ENCODE assay signal across 1 cellular context in the genomic region with DNA sequence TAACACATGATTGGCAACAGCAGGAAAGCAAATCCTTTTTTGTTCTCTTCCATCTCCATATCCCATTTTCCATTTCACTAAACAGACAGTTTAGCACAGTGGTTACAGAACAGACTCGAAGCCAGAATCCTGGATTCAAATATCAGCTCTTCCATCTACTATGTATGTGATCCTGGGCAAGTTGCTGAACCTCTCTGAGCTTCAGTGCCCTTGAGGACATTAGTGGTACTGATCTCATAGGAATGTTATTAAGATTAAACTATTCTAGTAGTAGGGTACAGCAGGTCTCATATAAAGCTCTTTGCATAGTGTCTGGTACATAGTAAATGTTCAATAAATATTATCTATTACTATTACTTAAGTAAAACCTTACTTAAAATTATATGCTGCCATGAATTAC.
TF ChIP-seq lines count a peak whose summit lies in the region.

No MANE protein-coding gene starts in this region.

TF ChIP-seq in K562, 482 proteins besides CTCF, POLR2A, EP300 and RAD21:
- TF ChIP-seq SMAD1 (IDR thresholded peaks at IDR 0.05; ENCODE audit: low read depth, low read length, partially characterized antibody): no peak
- no peak for TF ChIP-seq HSF4 (CRISPR knock-in tag; IDR thresholded peaks at IDR 0.05; ENCODE audit: borderline replicate concordance)
- no peak for TF ChIP-seq STAG1 (CRISPR knock-in tag; IDR thresholded peaks at IDR 0.05; ENCODE audit: borderline replicate concordance)
- TF ChIP-seq CC2D1A (IDR thresholded peaks at IDR 0.05): no peak
- no peak for TF ChIP-seq KAT7 (CRISPR knock-in tag; IDR thresholded peaks at IDR 0.05; ENCODE audit: borderline replicate concordance)
- TF ChIP-seq TCF7L2 (IDR thresholded peaks at IDR 0.05; ENCODE audit: low read depth, low read length): no peak
- TF ChIP-seq BRD9 (IDR thresholded peaks at IDR 0.05; ENCODE audit: low read depth, partially characterized antibody): no peak
- TF ChIP-seq, protein P1, sequence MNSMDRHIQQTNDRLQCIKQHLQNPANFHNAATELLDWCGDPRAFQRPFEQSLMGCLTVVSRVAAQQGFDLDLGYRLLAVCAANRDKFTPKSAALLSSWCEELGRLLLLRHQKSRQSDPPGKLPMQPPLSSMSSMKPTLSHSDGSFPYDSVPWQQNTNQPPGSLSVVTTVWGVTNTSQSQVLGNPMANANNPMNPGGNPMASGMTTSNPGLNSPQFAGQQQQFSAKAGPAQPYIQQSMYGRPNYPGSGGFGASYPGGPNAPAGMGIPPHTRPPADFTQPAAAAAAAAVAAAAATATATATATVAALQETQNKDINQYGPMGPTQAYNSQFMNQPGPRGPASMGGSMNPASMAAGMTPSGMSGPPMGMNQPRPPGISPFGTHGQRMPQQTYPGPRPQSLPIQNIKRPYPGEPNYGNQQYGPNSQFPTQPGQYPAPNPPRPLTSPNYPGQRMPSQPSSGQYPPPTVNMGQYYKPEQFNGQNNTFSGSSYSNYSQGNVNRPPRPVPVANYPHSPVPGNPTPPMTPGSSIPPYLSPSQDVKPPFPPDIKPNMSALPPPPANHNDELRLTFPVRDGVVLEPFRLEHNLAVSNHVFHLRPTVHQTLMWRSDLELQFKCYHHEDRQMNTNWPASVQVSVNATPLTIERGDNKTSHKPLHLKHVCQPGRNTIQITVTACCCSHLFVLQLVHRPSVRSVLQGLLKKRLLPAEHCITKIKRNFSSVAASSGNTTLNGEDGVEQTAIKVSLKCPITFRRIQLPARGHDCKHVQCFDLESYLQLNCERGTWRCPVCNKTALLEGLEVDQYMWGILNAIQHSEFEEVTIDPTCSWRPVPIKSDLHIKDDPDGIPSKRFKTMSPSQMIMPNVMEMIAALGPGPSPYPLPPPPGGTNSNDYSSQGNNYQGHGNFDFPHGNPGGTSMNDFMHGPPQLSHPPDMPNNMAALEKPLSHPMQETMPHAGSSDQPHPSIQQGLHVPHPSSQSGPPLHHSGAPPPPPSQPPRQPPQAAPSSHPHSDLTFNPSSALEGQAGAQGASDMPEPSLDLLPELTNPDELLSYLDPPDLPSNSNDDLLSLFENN (IDR thresholded peaks at IDR 0.05; ENCODE audit: low read depth in 2 of 2, low read length in 2 of 2): no peak
- no peak for TF ChIP-seq FIP1L1 (IDR thresholded peaks at IDR 0.05; ENCODE audit: low read depth, low read length, poor library complexity, severe bottlenecking)
- no peak for TF ChIP-seq MTA1 (IDR thresholded peaks at IDR 0.05; ENCODE audit: borderline replicate concordance)
- TF ChIP-seq EGR1 (conservative IDR thresholded peaks at IDR 0.05): no peak
- TF ChIP-seq RAD51 (IDR thresholded peaks at IDR 0.05; ENCODE audit: borderline replicate concordance, low read depth): no peak
- TF ChIP-seq CBFB (CRISPR knock-in tag; IDR thresholded peaks at IDR 0.05): no peak
- TF ChIP-seq CTCFL (IDR thresholded peaks at IDR 0.05; ENCODE audit: borderline replicate concordance, insufficient read depth, low read depth, low read length, poor library complexity, severe bottlenecking): no peak
- no peak for TF ChIP-seq PHB2 (IDR thresholded peaks at IDR 0.05; ENCODE audit: low read depth)
- no peak for TF ChIP-seq NFATC3 (IDR thresholded peaks at IDR 0.05)
- TF ChIP-seq LEF1 (IDR thresholded peaks at IDR 0.05): no peak
- no peak for TF ChIP-seq ZNF407 (IDR thresholded peaks at IDR 0.05; ENCODE audit: low read depth)
- TF ChIP-seq, protein P2, sequence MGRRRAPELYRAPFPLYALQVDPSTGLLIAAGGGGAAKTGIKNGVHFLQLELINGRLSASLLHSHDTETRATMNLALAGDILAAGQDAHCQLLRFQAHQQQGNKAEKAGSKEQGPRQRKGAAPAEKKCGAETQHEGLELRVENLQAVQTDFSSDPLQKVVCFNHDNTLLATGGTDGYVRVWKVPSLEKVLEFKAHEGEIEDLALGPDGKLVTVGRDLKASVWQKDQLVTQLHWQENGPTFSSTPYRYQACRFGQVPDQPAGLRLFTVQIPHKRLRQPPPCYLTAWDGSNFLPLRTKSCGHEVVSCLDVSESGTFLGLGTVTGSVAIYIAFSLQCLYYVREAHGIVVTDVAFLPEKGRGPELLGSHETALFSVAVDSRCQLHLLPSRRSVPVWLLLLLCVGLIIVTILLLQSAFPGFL (CRISPR knock-in tag; IDR thresholded peaks at IDR 0.05): no peak
- no peak for TF ChIP-seq NR2F6 (CRISPR knock-in tag; IDR thresholded peaks at IDR 0.05)
